Comparison of ENCODE assay signal across 34 cellular contexts in the genomic region with DNA sequence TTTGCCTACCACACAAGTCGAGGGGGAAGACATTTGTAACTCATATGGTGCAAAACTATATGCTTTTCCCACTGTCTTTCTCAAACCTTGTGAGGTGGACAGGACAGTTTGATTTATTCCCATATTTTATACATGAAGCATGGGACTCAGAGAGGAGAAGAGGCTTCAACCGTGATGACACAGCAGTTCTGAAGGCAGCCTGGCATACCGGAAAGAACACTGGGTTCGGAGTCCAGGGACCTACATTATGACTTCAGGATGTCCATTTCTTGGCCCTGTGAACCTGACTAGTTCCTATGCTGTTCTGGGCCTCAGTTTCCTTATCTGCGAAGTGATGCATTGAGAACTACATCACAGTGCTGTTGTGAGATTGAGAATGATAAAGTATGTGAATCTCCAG. TPM values are rescaled to one million over a fixed set of nuclear protein-coding genes. Genes with fewer than 3 reads are reported as not detected.
"Had no signal": no experiment of that assay in that cellular context is flagged by ENCODE, and none has a peak within 500 bp of the region (broad histone marks: within the 10 kb centered on the region; RNA-seq: fewer than 3 reads in every experiment).

No MANE protein-coding gene starts in this region.

- H3K27ac ChIP-seq: coronary artery, esophagus muscularis mucosa, foreskin keratinocyte, gastroesophageal sphincter, heart right ventricle, lower lobe of right lung, pancreas, suprapubic skin, vagina had no signal

- DNase-seq: dermis blood vessel endothelial cell; effector memory CD4-positive, alpha-beta T cell; foreskin keratinocyte; glutamatergic neuron; heart right ventricle; hippocampal formation; left ventricle myocardium superior; lower lobe of right lung; natural killer cell; occipital lobe; pancreas; stimulated activated CD4-positive, alpha-beta T cell treated with anti-CD3 and anti-CD28 coated beads, Interleukin-12 subunit alpha, Interleukin-12 subunit beta, amount 100 ng/mL, for 4 hours; stimulated activated CD4-positive, alpha-beta T cell treated with anti-CD3 and anti-CD28 coated beads, Interleukin-1b, Interleukin-23, amount 100 ng/mL, for 48 hours; stimulated activated CD4-positive, alpha-beta T cell treated with anti-CD3 and anti-CD28 coated beads, Interleukin-4, amount 100 ng/mL, for 1 hour; stimulated activated CD8-positive, alpha-beta memory T cell treated with anti-CD3 and anti-CD28 coated beads, Interleukin-4, amount 100 ng/mL, for 48 hours; stimulated activated naive CD4-positive, alpha-beta T cell; stimulated activated naive CD8-positive, alpha-beta T cell treated with anti-CD3 and anti-CD28 coated beads, Interleukin-15, amount 100 ng/mL, for 72 hours; trophoblast cell had no signal

- H3K27ac Mint-ChIP-seq: memory B cell; progenitor cell of endocrine pancreas; stimulated activated naive CD8-positive, alpha-beta T cell treated with anti-CD3 and anti-CD28 coated beads, Interleukin-15, amount 100 ng/mL, for 72 hours had no signal

- H3K9me3 Mint-ChIP-seq: natural killer cell; stimulated activated naive CD8-positive, alpha-beta T cell treated with anti-CD3 and anti-CD28 coated beads, Interleukin-15, amount 100 ng/mL, for 72 hours had no signal

- H3K36me3 ChIP-seq: esophagus muscularis mucosa, gastroesophageal sphincter, heart right ventricle, lower lobe of right lung, pancreas, suprapubic skin, vagina had no signal

- FAIRE-seq: endothelial cell of umbilical vein, keratinocyte, pancreas had no signal

- H3K4me3 Mint-ChIP-seq: memory B cell; stimulated activated naive CD8-positive, alpha-beta T cell treated with anti-CD3 and anti-CD28 coated beads, Interleukin-15, amount 100 ng/mL, for 72 hours had no signal

- H3K4me2 ChIP-seq: smooth muscle cell had no signal

- H3K4me3 ChIP-seq: coronary artery, esophagus muscularis mucosa, gastroesophageal sphincter, heart right ventricle, lower lobe of right lung, pancreas, smooth muscle cell, suprapubic skin, vagina had no signal

- H3K4me1 ChIP-seq: esophagus muscularis mucosa, foreskin keratinocyte, gastroesophageal sphincter, lower lobe of right lung, pancreas, suprapubic skin, vagina had no signal

- ATAC-seq: foreskin keratinocyte; gastroesophageal sphincter; heart right ventricle; left ventricle myocardium superior; lower lobe of right lung; natural killer cell; pancreas; sciatic nerve; stimulated activated naive CD8-positive, alpha-beta T cell treated with anti-CD3 and anti-CD28 coated beads, Interleukin-15, amount 100 ng/mL, for 72 hours had no signal

- H3K36me3 Mint-ChIP-seq: memory B cell, natural killer cell had no signal

- H3K27me3 ChIP-seq: foreskin keratinocyte, pancreas, vagina had no signal

- H3K9me3 ChIP-seq: esophagus muscularis mucosa, gastroesophageal sphincter, heart right ventricle, lower lobe of right lung, pancreas, suprapubic skin, vagina had no signal

RNA-seq across cellular contexts. Expression of a gene that starts 23.5 kb away (rescaled TPM):
- total RNA-seq: dermis blood vessel endothelial cell, endothelial cell of umbilical vein, epithelial cell of proximal tubule, esophagus muscularis mucosa, fibroblast of lung, foreskin keratinocyte, gastroesophageal sphincter, heart right ventricle, left ventricle myocardium superior, lower lobe of right lung, mononuclear cell, natural killer cell, occipital lobe, pancreas, progenitor cell of endocrine pancreas, sciatic nerve, smooth muscle cell, suprapubic skin, ureter, vagina had no signal
- polyA plus RNA-seq: endothelial cell of umbilical vein, fibroblast of lung, foreskin keratinocyte, heart right ventricle, keratinocyte, neural cell, pancreas, smooth muscle cell had no signal

RNA-seq across cellular contexts. Expression of a gene that starts 37.1 kb away (rescaled TPM):
- total RNA-seq: dermis blood vessel endothelial cell, endothelial cell of umbilical vein, fibroblast of lung, foreskin keratinocyte, gastroesophageal sphincter, left ventricle myocardium superior, lower lobe of right lung, mononuclear cell, natural killer cell, sciatic nerve, ureter, vagina had no signal
- polyA plus RNA-seq: endothelial cell of umbilical vein, fibroblast of lung, foreskin keratinocyte, keratinocyte had no signal

RNA-seq across cellular contexts. Expression of a gene that starts 49.5 kb away (rescaled TPM):
- total RNA-seq: dermis blood vessel endothelial cell, endothelial cell of umbilical vein, epithelial cell of proximal tubule, fibroblast of lung, foreskin keratinocyte, progenitor cell of endocrine pancreas, smooth muscle cell had no signal
- polyA plus RNA-seq: endothelial cell of umbilical vein, fibroblast of lung, foreskin keratinocyte, neural cell, smooth muscle cell had no signal
